In genomic region chr6:7615611-7616383, GRCh38 we compare ENCODE assay signal across 8 cellular contexts. TPM values are rescaled to one million over a fixed set of nuclear protein-coding genes. Genes with fewer than 3 reads are reported as not detected.
DNase-seq lines count a peak whose midpoint lies in the region; ATAC-seq, FAIRE-seq and TF ChIP-seq lines count a peak whose summit lies in the region.

No MANE protein-coding gene starts in this region.

- DNase-seq in SIG-M5 treated with dmso at 0.1 percent for 504 hours (lab: John Stamatoyannopoulos, UW; ENCODE audit: unreplicated experiment) (peak; percentile 25), SIG-M5 (lab: John Stamatoyannopoulos, UW) (no peak), HUDEP-2 (lab: John Stamatoyannopoulos, UW; ENCODE audit: unreplicated experiment in 76 of 76) (peak in 42 of 76 experiments; percentile 5 to 72 (median 32)), SJCRH30 (peak; percentile 7 to 63), colonic mucosa (peak; percentile 58), HepG2 (ENCODE audit: low spot score) (peak; percentile 72), thyroid gland (peak; percentile 35 to 43)

- H3K27me3 ChIP-seq in SJCRH30 (no peaks in the 10 kb centered on the region), colonic mucosa (no peaks in the 10 kb centered on the region), HepG2 (ENCODE audit: control insufficient read depth in 1 of 2, insufficient read depth in 2 of 2, low read length in 2 of 2) (peaks cover 0 to 22% of the 10 kb centered on the region in 2 experiments; a peak in 3 of 5 replicates), thyroid gland (no peaks in the 10 kb centered on the region)

- H3K4me1 ChIP-seq in SJCRH30 (no peaks in the 10 kb centered on the region), colonic mucosa (no peaks in the 10 kb centered on the region), HepG2 (ENCODE audit: insufficient read depth, low read length) (peaks cover 21% of the 10 kb centered on the region), thyroid gland (peaks cover 0 to 10% of the 10 kb centered on the region in 2 donors)

- POLR2A ChIA-PET in HepG2 (lab: Yijun Ruan, JAX) = interaction anchor here (0.6 to 1.3 kb wide), 3 partner anchors 10 to 226 kb away, joined by 4 read pairs; partner anchors contain the start of genes CAGE1 and RIOK1

- H3K79me2 ChIP-seq in HepG2 (ENCODE audit: insufficient read depth, low read length) = no peaks in the 10 kb centered on the region

- BruUV-seq in HepG2 (replicated peaks; lab: Mats Ljungman, UMichigan) = no TSS peak

- H3K4me2 ChIP-seq in HepG2 (ENCODE audit: low read depth, low read length) = peak overlapping the region; percentile 48

- 9% methylated on average over 7 of the region's 7 CpGs for WGBS in HepG2 (ENCODE audit: low lambda C conversion rate)
- WGBS in thyroid gland, 2 donors = 24 to 27% methylated on average over 7 of the region's 7 CpGs

- TF ChIP-seq RAD21 in HepG2 (CRISPR knock-in tag; IDR thresholded peaks at IDR 0.05) = peak; percentile 83

- peak; percentile 64 for ATAC-seq in HepG2
- ATAC-seq in GM21423 (IDR thresholded peaks at IDR 0.05; ENCODE audit: unreplicated experiment) = no peak

- in situ Hi-C loops in HepG2 (cut with HindIII; ENCODE audit: extremely low pct_ligation_motif_present, low pct_unique_long_range_greater_than_20kb) = loop anchor here (10.0 to 25.0 kb wide), 2 partner anchors 331 to 928 kb away; no protein-coding TSS in a partner anchor

- peak; percentile 93 for FAIRE-seq in HepG2 (lab: Jason Lieb, UNC)

- H3K36me3 ChIP-seq in SJCRH30 = no peaks in the 10 kb centered on the region
- H3K36me3 ChIP-seq in colonic mucosa = no peaks in the 10 kb centered on the region
- peaks cover 0 to 11% of the 10 kb centered on the region in 2 experiments; a peak in 3 of 5 replicates for H3K36me3 ChIP-seq in HepG2 (replicated peaks in 1 of 2; ENCODE audit: control insufficient read depth in 1 of 2, insufficient read depth in 2 of 2, low read length in 2 of 2)
- no peaks in the 10 kb centered on the region for H3K36me3 ChIP-seq in thyroid gland

- H3K27ac ChIP-seq in SJCRH30 (no peak overlapping the region), colonic mucosa (no peak overlapping the region), HepG2 (ENCODE audit: extremely low read length, insufficient read depth, low read length) (no peak overlapping the region), thyroid gland (no peak overlapping the region)

- H3K4me3 ChIP-seq in SJCRH30 = no peak overlapping the region
- no peak overlapping the region for H3K4me3 ChIP-seq in colonic mucosa
- peak overlapping the region in 1 of 3 experiments; percentile 10; a peak in 1 of 6 replicates for H3K4me3 ChIP-seq in HepG2 (replicated peaks in 1 of 3; ENCODE audit: insufficient read depth in 1 of 3, low read depth in 2 of 3, low read length in 3 of 3)
- H3K4me3 ChIP-seq in thyroid gland (replicated peaks in 1 of 3) = no peak overlapping the region

- intact Hi-C loops in colonic mucosa (cut with DNase I) (loop anchor here (5.0 to 10.0 kb wide), 4 partner anchors 193 to 392 kb away; no protein-coding TSS in a partner anchor), HepG2 (cut with micrococcal nuclease; ENCODE audit: unreplicated experiment) (loop anchor here (1.0 to 5.0 kb wide), 4 partner anchors 190 to 891 kb away; no protein-coding TSS in a partner anchor), thyroid gland (cut with DNase I) (loop anchor here (5.0 to 10.0 kb wide), 2 partner anchors 191 to 338 kb away; no protein-coding TSS in a partner anchor)

- no peak overlapping the region for H3K9ac ChIP-seq in colonic mucosa (ENCODE audit: low read depth in 2 of 2, low read length in 2 of 2)
- no peak overlapping the region for H3K9ac ChIP-seq in HepG2 (ENCODE audit: insufficient read depth, low read depth, low read length)

- TF ChIP-seq CTCF in colonic mucosa (IDR thresholded peaks at IDR 0.05) (peak; percentile 78), HepG2 (CRISPR knock-in tag; IDR thresholded peaks at IDR 0.05) (peak; percentile 88), thyroid gland (IDR thresholded peaks at IDR 0.05) (peak in 5 of 6 experiments; percentile 41 to 87 (median 82))

- no peaks in the 10 kb centered on the region for H4K20me1 ChIP-seq in HepG2 (ENCODE audit: insufficient read depth, low read length)

- TF ChIP-seq EP300 in HepG2 (IDR thresholded peaks at IDR 0.05; ENCODE audit: low read depth in 2 of 2, low read length in 2 of 2) = no peak
- no peak for TF ChIP-seq EP300 in HepG2 (CRISPR knock-in tag; IDR thresholded peaks at IDR 0.05; ENCODE audit: borderline replicate concordance)

- H3K9me3 ChIP-seq in SJCRH30 (replicated peaks) (no peaks in the 10 kb centered on the region), colonic mucosa (no peaks in the 10 kb centered on the region), HepG2 (ENCODE audit: low read length) (no peaks in the 10 kb centered on the region), thyroid gland (no peaks in the 10 kb centered on the region)

- no peak overlapping the region for H2AFZ ChIP-seq in HepG2 (ENCODE audit: low read length)

- no peak for TF ChIP-seq POLR2A in HepG2 (IDR thresholded peaks at IDR 0.05; ENCODE audit: insufficient read depth in 1 of 2, low read depth in 2 of 2, low read length in 2 of 2)
- TF ChIP-seq POLR2A in thyroid gland (IDR thresholded peaks at IDR 0.05) = no peak

- CTCF ChIA-PET in HepG2 (lab: Yijun Ruan, JAX; ENCODE audit: low intra/inter-chr PET ratio, low total read pairs) = interaction anchor here (0.8 to 2.0 kb wide), 7 partner anchors 149 to 1059 kb away, joined by 3 to 18 read pairs (median 5); no protein-coding TSS in a partner anchor

TF ChIP-seq in HepG2, 621 proteins besides CTCF, POLR2A, EP300 and RAD21 (continues in another document):
- TF ChIP-seq BRD4 (CRISPR knock-in tag; IDR thresholded peaks at IDR 0.05) (no peak), SMC3 (IDR thresholded peaks at IDR 0.05; ENCODE audit: low read length) (peak; percentile 84), REPIN1 (CRISPR knock-in tag; IDR thresholded peaks at IDR 0.05; ENCODE audit: borderline replicate concordance, low read depth) (0 out of 2 replicates have a peak, but pooled peaks have one; percentile 43), ZGPAT (CRISPR knock-in tag; IDR thresholded peaks at IDR 0.05) (0 out of 2 replicates have a peak, but pooled peaks have one; percentile 32), CCAR2 (optimal IDR thresholded peaks at IDR 0.05; ENCODE audit: low read depth, low read length) (peak; percentile 43), SIN3B (IDR thresholded peaks at IDR 0.05; ENCODE audit: low read length) (0 out of 2 replicates have a peak, but pooled peaks have one; percentile 59), ZNF331 (CRISPR knock-in tag; IDR thresholded peaks at IDR 0.05) (0 out of 2 replicates have a peak, but pooled peaks have one; percentile 7), ERF (CRISPR knock-in tag; IDR thresholded peaks at IDR 0.05) (peak; percentile 64; the same call in 1 of the 2 replicates), ATM (IDR thresholded peaks at IDR 0.05; ENCODE audit: borderline replicate concordance) (no peak), ZNF720 (CRISPR knock-in tag; IDR thresholded peaks at IDR 0.05) (no peak), NONO (IDR thresholded peaks at IDR 0.05) (no peak), NONO (CRISPR knock-in tag; conservative IDR thresholded peaks at IDR 0.05) (0 out of 2 replicates have a peak, but pooled peaks have one; percentile 19), SOX5 (CRISPR knock-in tag; IDR thresholded peaks at IDR 0.05; ENCODE audit: borderline replicate concordance) (peak; percentile 13; the same call in 1 of the 2 replicates), GATAD1 (CRISPR knock-in tag; IDR thresholded peaks at IDR 0.05) (0 out of 2 replicates have a peak, but pooled peaks have one; percentile 19), ELF1 (CRISPR knock-in tag; IDR thresholded peaks at IDR 0.05) (0 out of 2 replicates have a peak, but pooled peaks have one; percentile 17), ZNF552 (CRISPR knock-in tag; IDR thresholded peaks at IDR 0.05; ENCODE audit: borderline replicate concordance) (no peak)

RNA-seq across cellular contexts. Expression of gene SNRNP48, which starts 25.8 kb away (rescaled TPM):
- 20.1 and 25.3 TPM in 2 replicates for total RNA-seq in SJCRH30 (2014; rRNA removed; shearing (Covaris generic))
- total RNA-seq in colonic mucosa = 10 to 100 TPM; 13.8 to 14.6 TPM
- total RNA-seq in HepG2 (2016; rRNA removed; fragmentation: Illumina TruSeq; extraction: Trizol) = 47.5 and 82.0 TPM in 2 replicates
- 4.5 and 5.3 TPM in 2 replicates for total RNA-seq in HepG2 (2016; cell fraction: cytosol; rRNA removed; fragmentation: Illumina TruSeq; extraction: Trizol; ENCODE audit: low read depth)
- total RNA-seq in HepG2 (2016; cell fraction: insoluble cytoplasmic fraction; rRNA removed; fragmentation: Illumina TruSeq; extraction: Trizol) = 53.2 and 86.1 TPM in 2 replicates
- 13.9 and 17.5 TPM in 2 replicates for total RNA-seq in HepG2 (2016; cell fraction: membrane; rRNA removed; fragmentation: Illumina TruSeq; extraction: Trizol)
- total RNA-seq in HepG2 (2016; cell fraction: nucleus; rRNA removed; fragmentation: Illumina TruSeq; extraction: Trizol) = 32.5 and 36.4 TPM in 2 replicates
- polyA plus RNA-seq in HepG2 (2011; rRNA removed) = 11.6 and 17.5 TPM in 2 replicates
- 7.7 and 8.9 TPM in 2 replicates for polyA plus RNA-seq in HepG2 (2011; cell fraction: cytosol; rRNA removed)
- polyA plus RNA-seq in HepG2 (2011; cell fraction: nucleus; rRNA removed) = 7.9 and 11.5 TPM in 2 replicates
- polyA plus RNA-seq in HepG2 (2012) = 12.4 and 15.5 TPM in 2 replicates
- 2.1 and 2.4 TPM in 2 replicates for polyA plus RNA-seq in HepG2 (2016; cell fraction: cytosol; fragmentation: Illumina TruSeq; extraction: Trizol; ENCODE audit: low read depth)
- 53.9 and 61.3 TPM in 2 replicates for polyA plus RNA-seq in HepG2 (2016; cell fraction: insoluble cytoplasmic fraction; fragmentation: Illumina TruSeq; extraction: Trizol; ENCODE audit: low read depth)
- polyA plus RNA-seq in HepG2 (2016; cell fraction: membrane; fragmentation: Illumina TruSeq; extraction: Trizol; ENCODE audit: low read depth) = 6.2 and 7.3 TPM in 2 replicates
- 40.0 and 41.7 TPM in 2 replicates for polyA plus RNA-seq in HepG2 (2016; cell fraction: nucleus; fragmentation: Illumina TruSeq; extraction: Trizol; ENCODE audit: insufficient read depth, low read depth)
- 7.8 and 10.6 TPM in 2 replicates for polyA minus RNA-seq in HepG2 (2011; rRNA and poly(A)+ RNA removed; ENCODE audit: low replicate concordance)
- polyA minus RNA-seq in HepG2 (2011; cell fraction: cytosol; rRNA and poly(A)+ RNA removed) = 9.2 and 11.9 TPM in 2 replicates
- 28.1 and 32.1 TPM in 2 replicates for polyA minus RNA-seq in HepG2 (2011; cell fraction: nucleus; rRNA and poly(A)+ RNA removed)
- 10 to 100 TPM; 11.2 to 28.8 (median 20.1) TPM for total RNA-seq in thyroid gland
